Comparison of ENCODE assay signal across 7 cellular contexts in the genomic region with DNA sequence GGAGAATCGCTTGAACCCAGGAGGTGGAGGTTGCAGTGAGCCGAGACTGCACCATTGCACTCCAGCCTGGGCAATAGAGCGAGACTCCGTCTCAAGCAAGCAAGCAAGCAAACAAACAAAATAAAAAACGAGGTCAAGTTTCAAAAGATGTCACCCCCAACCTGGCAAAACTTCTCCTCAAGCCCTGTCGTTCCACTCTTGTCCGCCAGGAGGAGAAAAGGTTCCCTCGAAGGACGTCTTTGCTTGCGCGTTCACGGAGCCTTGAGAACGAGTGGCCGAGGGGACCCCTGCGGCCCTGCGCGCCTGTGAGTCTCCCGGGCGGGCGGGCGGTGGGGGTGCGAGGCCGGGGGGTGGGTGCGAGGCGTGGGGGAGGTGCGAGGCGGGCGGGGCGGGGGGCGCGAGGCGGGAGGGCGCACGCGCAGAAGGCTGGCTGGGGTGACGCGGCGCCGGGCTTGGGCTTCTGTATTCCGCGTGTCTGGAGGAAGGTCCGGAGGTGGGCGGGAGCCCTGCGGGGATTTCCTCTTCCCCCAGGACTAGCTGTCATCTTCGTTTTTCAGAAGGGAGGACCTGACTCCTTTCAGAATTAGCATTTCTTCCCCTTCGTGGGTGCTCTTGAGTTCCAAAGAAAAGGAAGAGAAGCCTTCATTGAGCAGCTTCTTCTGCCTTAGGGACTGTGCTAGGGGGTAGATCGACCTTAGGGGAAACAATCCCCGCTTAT.
DNase-seq lines count a peak whose midpoint lies in the region; ATAC-seq lines count a peak whose summit lies in the region.

No MANE protein-coding gene starts in this region.

- H3K27me3 ChIP-seq in NT2/D1 (ENCODE audit: insufficient read depth, insufficient read length): no peaks in the 10 kb centered on the region

- no peaks in the 10 kb centered on the region for H3K9me3 ChIP-seq in NT2/D1 (ENCODE audit: insufficient read depth, low read length)

- DNase-seq in NT2/D1 (ENCODE audit: low read depth, low spot score) (peak; percentile 55), epidermal melanocyte (ENCODE audit: insufficient read length, low spot score) (peak; percentile 80), midbrain (lab: John Stamatoyannopoulos, UW) (peak; percentile 81)
- peak; percentile 55 for DNase-seq in activated CD8-positive, alpha-beta memory T cell treated with anti-CD3 and anti-CD28 coated beads, Interleukin-2, amount 50 U/mL, for 24 hours (ENCODE audit: extremely low read depth)
- DNase-seq in stimulated activated CD8-positive, alpha-beta memory T cell treated with anti-CD3 and anti-CD28 coated beads, Interleukin-15, amount 100 ng/mL, for 1 hour (ENCODE audit: low read depth): peak; percentile 71

- H3K4me3 ChIP-seq in NT2/D1 (ENCODE audit: insufficient read length, low read depth): no peak overlapping the region

- H3K36me3 ChIP-seq in NT2/D1 (ENCODE audit: insufficient read depth, insufficient read length, low read length): no peaks in the 10 kb centered on the region

- ATAC-seq in GM18498 (IDR thresholded peaks at IDR 0.05; ENCODE audit: unreplicated experiment) (peak; percentile 64), HG03457 (IDR thresholded peaks at IDR 0.05; ENCODE audit: unreplicated experiment) (peak; percentile 46)

- H3K9ac ChIP-seq in NT2/D1 (ENCODE audit: insufficient read length, low read depth): peak overlapping the region; percentile 70

- H3K4me1 ChIP-seq in NT2/D1 (ENCODE audit: insufficient read depth, insufficient read length): peaks cover 2% of the 10 kb centered on the region
